In genomic region chr17:8410882-8411238, GRCh38 we compare ENCODE assay signal across 7 cellular contexts. TPM values are rescaled to one million over a fixed set of nuclear protein-coding genes. Genes with fewer than 3 reads are reported as not detected.
DNase-seq lines count a peak whose midpoint lies in the region; ATAC-seq, FAIRE-seq and TF ChIP-seq lines count a peak whose summit lies in the region.

No MANE protein-coding gene starts in this region.

- no peak for FAIRE-seq in A549 (lab: Jason Lieb, UNC)

- H3K4me3 ChIP-seq in A549: no peak overlapping the region
- peak overlapping the region; percentile 73 for H3K4me3 ChIP-seq in OCI-LY3 (ENCODE audit: low read length)

- H3K9me3 ChIP-seq in A549 (no peaks in the 10 kb centered on the region), ES-I3 (ENCODE audit: control insufficient read depth, insufficient read depth, low read length) (no peaks in the 10 kb centered on the region), OCI-LY3 (ENCODE audit: insufficient read depth, low read length) (no peaks in the 10 kb centered on the region)

- WGBS in A549 (ENCODE audit: missing lambda C conversion rate): 54% methylated on average over 1 of the region's 1 CpG

- H3K9ac ChIP-seq in ES-I3 (ENCODE audit: low read depth, low read length) (peak overlapping the region; percentile 2; the same call in 1 of the 2 replicates), OCI-LY3 (ENCODE audit: low read length) (no peak overlapping the region)

- H4K20me1 ChIP-seq in OCI-LY3 (ENCODE audit: insufficient read depth, low read length): no peaks in the 10 kb centered on the region

- no peak for DNase-seq in A549 (ENCODE audit: low read depth in 1 of 2, low spot score in 1 of 2)
- no peak for DNase-seq in epithelial cell of prostate (ENCODE audit: low read depth, low spot score)
- DNase-seq in RWPE1 (ENCODE audit: low spot score): no peak
- no peak for DNase-seq in iPS-NIHi7 (ENCODE audit: extremely low spot score)

- POLR2A ChIA-PET in A549 (lab: Yijun Ruan, JAX) (interaction anchor here (1.2 kb wide), 2 partner anchors 25 to 27 kb away, joined by 5 to 7 read pairs; partner anchors contain the start of gene NDEL1), RWPE1 (lab: Yijun Ruan, JAX; ENCODE audit: low non-redundant PET) (no interaction called here)

- H3K36me3 ChIP-seq in ES-I3 (ENCODE audit: insufficient read depth, low read length) (no peaks in the 10 kb centered on the region), OCI-LY3 (replicated peaks; ENCODE audit: low read depth, low read length) (no peaks in the 10 kb centered on the region)

- peak overlapping the region; percentile 62; the same call in 1 of the 3 replicates for H3K4me2 ChIP-seq in A549
- peak overlapping the region; percentile 88 for H3K4me2 ChIP-seq in OCI-LY3 (ENCODE audit: low read length)

- CTCF ChIA-PET in A549 (lab: Yijun Ruan, JAX): interaction anchor here (0.6 to 9.9 kb wide), 44 partner anchors 9 to 1381 kb away, joined by 3 to 112 read pairs (median 4); partner anchors contain the start of genes CCDC42, NDEL1 and RNF222
- CTCF ChIA-PET in RWPE1 (lab: Yijun Ruan, JAX): interaction anchor here (0.6 to 1.0 kb wide), 6 partner anchors 10 to 335 kb away, joined by 3 to 5 read pairs (median 3); no protein-coding TSS in a partner anchor

- H3K27ac ChIP-seq in A549 (no peak overlapping the region), OCI-LY3 (ENCODE audit: low read length) (no peak overlapping the region), epithelial cell of prostate (peak overlapping the region; percentile 83), RWPE1 (no peak overlapping the region)

- TF ChIP-seq CTCF in A549 (IDR thresholded peaks at IDR 0.05) (no peak), OCI-LY3 (IDR thresholded peaks at IDR 0.05; ENCODE audit: low read depth, low read length) (no peak), RWPE1 (conservative IDR thresholded peaks at IDR 0.05; ENCODE audit: low read depth) (no peak)

- no peak for TF ChIP-seq POLR2A in A549 (IDR thresholded peaks at IDR 0.05; ENCODE audit: low read length)

- TF ChIP-seq RAD21 in A549 (conservative IDR thresholded peaks at IDR 0.05 in 1 of 2, IDR thresholded peaks at IDR 0.05 in 1 of 2): no peak

- H3K27me3 ChIP-seq in OCI-LY3 (ENCODE audit: low read depth, low read length): no peaks in the 10 kb centered on the region

- H3K4me1 ChIP-seq in A549: peaks cover 6% of the 10 kb centered on the region; the same call in 2 of the 3 replicates
- peaks cover 6% of the 10 kb centered on the region; the same call in 1 of the 2 replicates for H3K4me1 ChIP-seq in ES-I3 (ENCODE audit: insufficient read depth, low read length)
- peaks cover 5% of the 10 kb centered on the region for H3K4me1 ChIP-seq in OCI-LY3 (ENCODE audit: low read length)

- no peaks in the 10 kb centered on the region for H3K79me2 ChIP-seq in OCI-LY3 (ENCODE audit: low read length)

- H2AFZ ChIP-seq in OCI-LY3 (ENCODE audit: low read depth, low read length): peak overlapping the region; percentile 91

- ATAC-seq in A549: no peak
- ATAC-seq in activated CD4-positive, CD25-positive, alpha-beta regulatory T cell treated with anti-CD3 and anti-CD28 coated beads, Interleukin-2, amount 50 U/mL, for 24 hours: no peak

- no peak for TF ChIP-seq EP300 in A549 (IDR thresholded peaks at IDR 0.05)

TF ChIP-seq in A549, 52 proteins besides CTCF, POLR2A, EP300 and RAD21:
- TF ChIP-seq MAZ (IDR thresholded peaks at IDR 0.05; ENCODE audit: borderline replicate concordance, low read depth, low read length) (no peak), KDM1A (IDR thresholded peaks at IDR 0.05; ENCODE audit: low read depth) (0 out of 2 replicates have a peak, but pooled peaks have one; percentile 41)
TF ChIP-seq in A549: peak in this region for 1.

RNA-seq across cellular contexts. Expression of gene RNF222, which starts 13.2 kb away (rescaled TPM):
- not detected in 2 replicates for polyA plus RNA-seq in A549 (2011; rRNA removed)
- polyA plus RNA-seq in A549 (2012; cell fraction: cytosol; rRNA removed): 0.01 TPM in 1 of 2 replicates, not detected in the other
- polyA plus RNA-seq in A549 (2012; cell fraction: nucleus; rRNA removed): 0.01 TPM in 1 of 2 replicates, not detected in the other
- not detected in 3 replicates for polyA plus RNA-seq in A549 (2017; fragmentation: RNase III; extraction: RNeasy Plus Mini Kit Qiagen cat#74134 plus additional on column Dnase treatment)
- polyA minus RNA-seq in A549 (2011; rRNA and poly(A)+ RNA removed): not detected in 2 replicates

RNA-seq across cellular contexts. Expression of gene NDEL1, which starts 24.8 kb away (rescaled TPM):
- polyA plus RNA-seq in A549 (2011; rRNA removed): 71.0 and 91.0 TPM in 2 replicates
- polyA plus RNA-seq in A549 (2012; cell fraction: cytosol; rRNA removed): 55.0 and 65.1 TPM in 2 replicates
- 115 and 146 TPM in 2 replicates for polyA plus RNA-seq in A549 (2012; cell fraction: nucleus; rRNA removed)
- 50.7 to 53.3 TPM (median 51.5 TPM) in 3 replicates for polyA plus RNA-seq in A549 (2017; fragmentation: RNase III; extraction: RNeasy Plus Mini Kit Qiagen cat#74134 plus additional on column Dnase treatment)
- 44.7 and 52.2 TPM in 2 replicates for polyA minus RNA-seq in A549 (2011; rRNA and poly(A)+ RNA removed)

RNA-seq across cellular contexts. Expression of gene RPL26, which starts 27.9 kb away (rescaled TPM):
- polyA plus RNA-seq in A549 (2011; rRNA removed): 6,286 and 7,141 TPM in 2 replicates
- 3,627 and 5,145 TPM in 2 replicates for polyA plus RNA-seq in A549 (2012; cell fraction: cytosol; rRNA removed)
- polyA plus RNA-seq in A549 (2012; cell fraction: nucleus; rRNA removed): 762 and 1,293 TPM in 2 replicates
- 5,521 to 6,159 TPM (median 5,591 TPM) in 3 replicates for polyA plus RNA-seq in A549 (2017; fragmentation: RNase III; extraction: RNeasy Plus Mini Kit Qiagen cat#74134 plus additional on column Dnase treatment)
- 905 and 1,060 TPM in 2 replicates for polyA minus RNA-seq in A549 (2011; rRNA and poly(A)+ RNA removed)
